2 cellular contexts compared by ENCODE assay signal in genomic region chr16:56989988-56990387, GRCh38.
TF ChIP-seq lines count a peak whose summit lies in the region.

No MANE protein-coding gene starts in this region.

TF ChIP-seq in GM23338, 12 proteins besides CTCF, POLR2A, EP300 and RAD21 (continued from another document):
- TF ChIP-seq REST (IDR thresholded peaks at IDR 0.05; ENCODE audit: unreplicated experiment) (no peak), ZNF462 (CRISPR knock-in tag; IDR thresholded peaks at IDR 0.05) (no peak), STAT1 (IDR thresholded peaks at IDR 0.05; ENCODE audit: unreplicated experiment) (no peak), JUNB (IDR thresholded peaks at IDR 0.05; ENCODE audit: unreplicated experiment) (no peak)
TF ChIP-seq in GM23338: peak in this region for 0.

TF ChIP-seq in WTC11, 78 proteins besides CTCF, POLR2A, EP300 and RAD21 (continued from another document):
- TF ChIP-seq, protein P1, sequence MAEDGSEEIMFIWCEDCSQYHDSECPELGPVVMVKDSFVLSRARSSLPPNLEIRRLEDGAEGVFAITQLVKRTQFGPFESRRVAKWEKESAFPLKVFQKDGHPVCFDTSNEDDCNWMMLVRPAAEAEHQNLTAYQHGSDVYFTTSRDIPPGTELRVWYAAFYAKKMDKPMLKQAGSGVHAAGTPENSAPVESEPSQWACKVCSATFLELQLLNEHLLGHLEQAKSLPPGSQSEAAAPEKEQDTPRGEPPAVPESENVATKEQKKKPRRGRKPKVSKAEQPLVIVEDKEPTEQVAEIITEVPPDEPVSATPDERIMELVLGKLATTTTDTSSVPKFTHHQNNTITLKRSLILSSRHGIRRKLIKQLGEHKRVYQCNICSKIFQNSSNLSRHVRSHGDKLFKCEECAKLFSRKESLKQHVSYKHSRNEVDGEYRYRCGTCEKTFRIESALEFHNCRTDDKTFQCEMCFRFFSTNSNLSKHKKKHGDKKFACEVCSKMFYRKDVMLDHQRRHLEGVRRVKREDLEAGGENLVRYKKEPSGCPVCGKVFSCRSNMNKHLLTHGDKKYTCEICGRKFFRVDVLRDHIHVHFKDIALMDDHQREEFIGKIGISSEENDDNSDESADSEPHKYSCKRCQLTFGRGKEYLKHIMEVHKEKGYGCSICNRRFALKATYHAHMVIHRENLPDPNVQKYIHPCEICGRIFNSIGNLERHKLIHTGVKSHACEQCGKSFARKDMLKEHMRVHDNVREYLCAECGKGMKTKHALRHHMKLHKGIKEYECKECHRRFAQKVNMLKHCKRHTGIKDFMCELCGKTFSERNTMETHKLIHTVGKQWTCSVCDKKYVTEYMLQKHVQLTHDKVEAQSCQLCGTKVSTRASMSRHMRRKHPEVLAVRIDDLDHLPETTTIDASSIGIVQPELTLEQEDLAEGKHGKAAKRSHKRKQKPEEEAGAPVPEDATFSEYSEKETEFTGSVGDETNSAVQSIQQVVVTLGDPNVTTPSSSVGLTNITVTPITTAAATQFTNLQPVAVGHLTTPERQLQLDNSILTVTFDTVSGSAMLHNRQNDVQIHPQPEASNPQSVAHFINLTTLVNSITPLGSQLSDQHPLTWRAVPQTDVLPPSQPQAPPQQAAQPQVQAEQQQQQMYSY (CRISPR knock-in tag; IDR thresholded peaks at IDR 0.05), result no peak
- no peak for TF ChIP-seq JUN (CRISPR knock-in tag; IDR thresholded peaks at IDR 0.05)
TF ChIP-seq in WTC11: peak in this region for 1.
